ENCODE assay signal across 27 cellular contexts in genomic region chr10:74163313-74164068, GRCh38. TPM values are rescaled to one million over a fixed set of nuclear protein-coding genes. Genes with fewer than 3 reads are reported as not detected.
A peak's percentile ranks its signal among the peaks of the same experiment; 100 is the strongest.
DNase-seq lines count a peak whose midpoint lies in the region; ATAC-seq, FAIRE-seq and TF ChIP-seq lines count a peak whose summit lies in the region.
"Had no signal": no experiment of that assay in that cellular context is flagged by ENCODE, and none has a peak within 500 bp of the region (broad histone marks: within the 10 kb centered on the region; RNA-seq: fewer than 3 reads in every experiment).

No MANE protein-coding gene starts in this region.

- intact Hi-C loops in Panc1 (cut with micrococcal nuclease; ENCODE audit: unreplicated experiment), result no loop called here

- TSS peak; percentile 38 for BruUV-seq in Panc1 (replicated peaks; lab: Mats Ljungman, UMichigan)

- H4K20me1 ChIP-seq in BLaER1, result no peaks in the 10 kb centered on the region

- no peaks in the 10 kb centered on the region for H3K9me3 ChIP-seq in BLaER1
- H3K9me3 ChIP-seq in HEK293 (ENCODE audit: control insufficient read depth, insufficient read depth, low read depth, low read length), result no peaks in the 10 kb centered on the region
- H3K9me3 ChIP-seq in Panc1 (ENCODE audit: control insufficient read depth, insufficient read depth, low read depth, low read length), result no peaks in the 10 kb centered on the region
- no peaks in the 10 kb centered on the region for H3K9me3 ChIP-seq in neutrophil
- H3K9me3 ChIP-seq: uterus had no signal

- peaks cover 62% of the 10 kb centered on the region for H3K4me1 ChIP-seq in BLaER1
- H3K4me1 ChIP-seq in HEK293 (ENCODE audit: control insufficient read depth, insufficient read depth, low read length), result peaks cover 17% of the 10 kb centered on the region
- H3K4me1 ChIP-seq in Panc1 (ENCODE audit: control insufficient read depth, insufficient read depth, low read length), result peaks cover 16% of the 10 kb centered on the region; the same call in 1 of the 2 replicates
- peaks cover 41 to 44% of the 10 kb centered on the region in 2 experiments for H3K4me1 ChIP-seq in neutrophil (ENCODE audit: control insufficient read depth in 1 of 2, insufficient read depth in 1 of 2, low read depth in 1 of 2, low read length in 1 of 2)
- H3K4me1 ChIP-seq: uterus had no signal

- in situ Hi-C loops in Panc1 (cut with HindIII; ENCODE audit: low pct_unique_long_range_greater_than_20kb, low sequenced_read_pairs), result no loop called here

- TF ChIP-seq CTCF in HEK293 (tag by site-specific recombination; IDR thresholded peaks at IDR 0.05) (no peak), Panc1 (IDR thresholded peaks at IDR 0.05) (no peak), neutrophil (IDR thresholded peaks at IDR 0.05) (no peak)

- H3K4me3 ChIP-seq in BLaER1, result peak overlapping the region; percentile 33; the same call in 1 of the 2 replicates
- H3K4me3 ChIP-seq in HEK293 (ENCODE audit: low read depth, low read length), result no peak overlapping the region
- no peak overlapping the region for H3K4me3 ChIP-seq in Panc1 (ENCODE audit: low read depth in 2 of 2, low read length in 2 of 2)
- H3K4me3 ChIP-seq in neutrophil (ENCODE audit: low read depth in 1 of 2, low read length in 1 of 2), result no peak overlapping the region
- H3K4me3 ChIP-seq: hepatocyte, uterus had no signal

- FAIRE-seq in frontal cortex (lab: Jason Lieb, UNC), result no peak
- FAIRE-seq: GM12892, HepG2 had no signal

- POLR2A ChIA-PET in HEK293 (lab: Yijun Ruan, JAX) (interaction anchor here (1.6 kb wide), 1 partner anchor 12 kb away, joined by 6 read pairs; the partner anchor contains the start of genes ADK and AP3M1), Panc1 (lab: Charles Lee) (interaction anchor here (1.1 kb wide), 1 partner anchor 11 kb away, joined by 7 read pairs; no protein-coding TSS in a partner anchor)

- H3K36me3 ChIP-seq in BLaER1, result no peaks in the 10 kb centered on the region; the same call in 1 of the 2 replicates
- no peaks in the 10 kb centered on the region; a peak in 1 of 3 replicates for H3K36me3 ChIP-seq in HEK293 (ENCODE audit: control insufficient read depth in 2 of 2, insufficient read depth in 1 of 2, low read length in 2 of 2)
- no peaks in the 10 kb centered on the region for H3K36me3 ChIP-seq in Panc1 (ENCODE audit: control insufficient read depth, insufficient read depth, low read length)
- H3K36me3 ChIP-seq in neutrophil, result no peaks in the 10 kb centered on the region
- H3K36me3 ChIP-seq: uterus had no signal

- CTCF ChIA-PET in HEK293 (lab: Yijun Ruan, JAX), result interaction anchor here (0.5 kb wide), 1 partner anchor 81 kb away, joined by 3 read pairs; no protein-coding TSS in a partner anchor
- CTCF ChIA-PET in Panc1 (lab: Charles Lee), result no interaction called here

- H3K27me3 ChIP-seq in BLaER1 (no peaks in the 10 kb centered on the region), Panc1 (ENCODE audit: control insufficient read depth, insufficient read depth, low read length) (no peaks in the 10 kb centered on the region), neutrophil (no peaks in the 10 kb centered on the region)
- H3K27me3 ChIP-seq: hepatocyte, uterus had no signal

- DNase-seq in Panc1 (ENCODE audit: low read depth, low spot score), result no peak
- no peak for DNase-seq in D341Med (ENCODE audit: low spot score)
- DNase-seq in frontal cortex (ENCODE audit: low spot score in 2 of 2), result no peak
- DNase-seq: ACHN; activated CD8-positive, alpha-beta T cell treated with anti-CD3 and anti-CD28 coated beads, Interleukin-2, amount 10 ng/mL, durations not matched to agents 7 days and 5 days; activated naive CD4-positive, alpha-beta T cell treated with anti-CD3 and anti-CD28 coated beads for 36 hours; activated T-cell treated with anti-CD3 and anti-CD28 coated beads, Interleukin-2, amount 50 U/mL, for 1 hour; aorta; CD4-positive, CD25-positive, alpha-beta regulatory T cell; H9; NCI-H1417 treated with DMSO at 0.1 percent for 48 hours; NCI-H524; nucleus accumbens; OCI-M1; SIG-M5; stimulated activated CD8-positive, alpha-beta memory T cell treated with anti-CD3 and anti-CD28 coated beads, Interleukin-4, amount 100 ng/mL, for 48 hours; uterus; WERI-Rb-1 had no signal

- peak overlapping the region; percentile 32; the same call in 1 of the 2 replicates for H3K9ac ChIP-seq in BLaER1

- H3K27ac ChIP-seq in BLaER1 (peak overlapping the region; percentile 66), HEK293 (ENCODE audit: extremely low read depth, low read depth, low read length) (no peak overlapping the region), Panc1 (ENCODE audit: low read length) (no peak overlapping the region), neutrophil (peak overlapping the region; percentile 88)
- H3K27ac ChIP-seq: epithelial cell of prostate, uterus, WERI-Rb-1 had no signal

- ATAC-seq in Panc1, result no peak
- ATAC-seq in HG02571 (IDR thresholded peaks at IDR 0.05; ENCODE audit: unreplicated experiment), result no peak
- ATAC-seq in GM19452 (IDR thresholded peaks at IDR 0.05; ENCODE audit: unreplicated experiment), result no peak
- ATAC-seq: activated CD8-positive, alpha-beta T cell treated with anti-CD3 and anti-CD28 coated beads, Interleukin-2, amount 10 ng/mL, durations not matched to agents 7 days and 5 days; HepG2 had no signal

- peak overlapping the region; percentile 82 for H3K4me2 ChIP-seq in BLaER1

TF ChIP-seq in HEK293, 187 proteins besides CTCF, POLR2A, EP300 and RAD21:
- TF ChIP-seq, protein P1, sequence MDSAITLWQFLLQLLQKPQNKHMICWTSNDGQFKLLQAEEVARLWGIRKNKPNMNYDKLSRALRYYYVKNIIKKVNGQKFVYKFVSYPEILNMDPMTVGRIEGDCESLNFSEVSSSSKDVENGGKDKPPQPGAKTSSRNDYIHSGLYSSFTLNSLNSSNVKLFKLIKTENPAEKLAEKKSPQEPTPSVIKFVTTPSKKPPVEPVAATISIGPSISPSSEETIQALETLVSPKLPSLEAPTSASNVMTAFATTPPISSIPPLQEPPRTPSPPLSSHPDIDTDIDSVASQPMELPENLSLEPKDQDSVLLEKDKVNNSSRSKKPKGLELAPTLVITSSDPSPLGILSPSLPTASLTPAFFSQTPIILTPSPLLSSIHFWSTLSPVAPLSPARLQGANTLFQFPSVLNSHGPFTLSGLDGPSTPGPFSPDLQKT (IDR thresholded peaks at IDR 0.05; ENCODE audit: borderline replicate concordance, low read depth, low read length), result no peak
- peak; percentile 65 for TF ChIP-seq PRDM6 (tag by site-specific recombination; IDR thresholded peaks at IDR 0.05)
- TF ChIP-seq SP7 (tag by site-specific recombination; IDR thresholded peaks at IDR 0.05), result peak; percentile 62; the same call in 1 of the 2 replicates
- no peak for TF ChIP-seq ZBTB7A (tag by site-specific recombination; IDR thresholded peaks at IDR 0.05; ENCODE audit: low read depth)

RNA-seq across cellular contexts. Expression of gene ADK, which starts 12.5 kb away (rescaled TPM):
- total RNA-seq in Panc1 (2021; ENCODE audit: unreplicated experiment) (64.5 TPM), frontal cortex (25.3 TPM)
- polyA plus RNA-seq in Panc1 (2012; ENCODE audit: insufficient read length), result 52.6 TPM

RNA-seq across cellular contexts. Expression of gene AP3M1, which starts 12.9 kb away (rescaled TPM):
- total RNA-seq in Panc1 (2021; ENCODE audit: unreplicated experiment) (51.5 TPM), frontal cortex (31.0 TPM)
- polyA plus RNA-seq in Panc1 (2012; ENCODE audit: insufficient read length), result 32.6 TPM

Comparison
In these comparisons a context has a peak if more than half of its experiments do, and no peak if none do; other contexts are left out.
1. H3K27ac ChIP-seq: peak in BLaER1 (single experiment) and neutrophil (single experiment); none in HEK293 (single experiment) and Panc1 (single experiment).